Comparison of ENCODE assay signal across 29 cellular contexts in genomic region chr12:98701166-98701565, GRCh38. TPM values are rescaled to one million over a fixed set of nuclear protein-coding genes. Genes with fewer than 3 reads are reported as not detected.
DNase-seq lines count a peak whose midpoint lies in the region; ATAC-seq and TF ChIP-seq lines count a peak whose summit lies in the region.
"Had no signal": no experiment of that assay in that cellular context is flagged by ENCODE, and none has a peak within 500 bp of the region (broad histone marks: within the 10 kb centered on the region; RNA-seq: fewer than 3 reads in every experiment).

No MANE protein-coding gene starts in this region.

- no peak overlapping the region for H4K5ac ChIP-seq in IMR-90 (ENCODE audit: low read depth, low read length)

- H3K9ac ChIP-seq in IMR-90 (ENCODE audit: low read depth, low read length) = no peak overlapping the region
- H3K9ac ChIP-seq: BLaER1, KMS-11 had no signal

- no peaks in the 10 kb centered on the region for H3K9me3 Mint-ChIP-seq in MCF 10A (ENCODE audit: unreplicated experiment)
- H3K9me3 Mint-ChIP-seq: activated CD4-positive, alpha-beta memory T cell treated with anti-CD3 and anti-CD28 coated beads, Interleukin-2, amount 10 ng/mL, durations not matched to agents 7 days and 5 days; activated naive CD4-positive, alpha-beta T cell treated with anti-CD3 and anti-CD28 coated beads, Interleukin-2, amount 50 U/mL, for 24 hours; activated T-helper 1 cell treated with anti-CD3 and anti-CD28 coated beads, Interleukin-12 subunit alpha, Interleukin-12 subunit beta, Interleukin-2, Interleukin-4 antibody, amounts not matched to agents 30 ng/mL and 10 ng/mL and 1 ng/mL, durations not matched to agents 14 hours and 24 hours and 36 hours; memory B cell; stimulated activated effector memory CD8-positive, alpha-beta T cell treated with anti-CD3 and anti-CD28 coated beads, Interleukin-12 subunit alpha, Interleukin-12 subunit beta, amount 100 ng/mL, for 72 hours; T-helper 2 cell treated with Interferon-gamma antibody and Interleukin-4, amounts not matched to agents 5 μg/mL and 100 μg/mL, for 36 hours had no signal

- TF ChIP-seq CTCF in IMR-90 (conservative IDR thresholded peaks at IDR 0.05; ENCODE audit: low read depth, low read length) (no peak), ascending aorta (IDR thresholded peaks at IDR 0.05) (no peak), neutrophil (IDR thresholded peaks at IDR 0.05) (no peak), MCF 10A (IDR thresholded peaks at IDR 0.05; ENCODE audit: unreplicated experiment) (no peak)

- H3K27ac Mint-ChIP-seq in MCF 10A (ENCODE audit: low read depth, unreplicated experiment) = no peak overlapping the region
- H3K27ac Mint-ChIP-seq: activated CD4-positive, alpha-beta memory T cell treated with anti-CD3 and anti-CD28 coated beads, Interleukin-2, amount 10 ng/mL, durations not matched to agents 7 days and 5 days; memory B cell; stimulated activated effector memory CD8-positive, alpha-beta T cell treated with anti-CD3 and anti-CD28 coated beads, Interleukin-12 subunit alpha, Interleukin-12 subunit beta, amount 100 ng/mL, for 72 hours; T-helper 2 cell treated with Interferon-gamma antibody and Interleukin-4, amounts not matched to agents 5 μg/mL and 100 μg/mL, for 36 hours had no signal

- no peak overlapping the region for H4K91ac ChIP-seq in IMR-90 (ENCODE audit: insufficient read depth, low read depth, low read length)

- H3K27me3 ChIP-seq in IMR-90 (ENCODE audit: control insufficient read depth, insufficient read depth, low read length) (no peaks in the 10 kb centered on the region), ascending aorta (no peaks in the 10 kb centered on the region), neutrophil (no peaks in the 10 kb centered on the region)
- H3K27me3 ChIP-seq: BLaER1, transverse colon had no signal

- H2AK9ac ChIP-seq in IMR-90 (replicated peaks; ENCODE audit: low read depth, low read length, poor library complexity) = no peak overlapping the region

- no peak for TF ChIP-seq RAD21 in IMR-90 (IDR thresholded peaks at IDR 0.05; ENCODE audit: low read length)

- H3K27ac ChIP-seq in IMR-90 (ENCODE audit: insufficient read depth, low read length) (no peak overlapping the region), ascending aorta (peak overlapping the region; percentile 44 to 59), neutrophil (peak overlapping the region; percentile 43)
- H3K27ac ChIP-seq: BLaER1, coronary artery, epithelial cell of prostate, HL-60, KMS-11, transverse colon had no signal

- WGBS in IMR-90 (ENCODE audit: extremely low coverage in 2 of 2, insufficient read length in 1 of 2), 2 experiments = no CpG with 5 or more reads among the region's 1 CpG

- dilution Hi-C loops in IMR-90 (cut with HindIII; ENCODE audit: low sequenced_read_pairs, unreplicated experiment) = no loop called here

- no peak overlapping the region for H2AK5ac ChIP-seq in IMR-90 (ENCODE audit: low read depth, low read length)

- TF ChIP-seq POLR2A in IMR-90 (IDR thresholded peaks at IDR 0.05; ENCODE audit: low read depth, low read length) = no peak

- POLR2A ChIA-PET in IMR-90 (lab: Charles Lee; ENCODE audit: unreplicated experiment) (no interaction called here), MCF 10A (lab: Yijun Ruan, JAX) (no interaction called here)

- no peak overlapping the region for H3K23ac ChIP-seq in IMR-90 (ENCODE audit: low read depth, low read length)

- no peak overlapping the region for H3K4me3 Mint-ChIP-seq in MCF 10A (ENCODE audit: unreplicated experiment)
- H3K4me3 Mint-ChIP-seq: activated CD4-positive, alpha-beta memory T cell treated with anti-CD3 and anti-CD28 coated beads, Interleukin-2, amount 10 ng/mL, durations not matched to agents 7 days and 5 days; activated naive CD4-positive, alpha-beta T cell treated with anti-CD3 and anti-CD28 coated beads, Interleukin-2, amount 50 U/mL, for 24 hours; activated T-helper 1 cell treated with anti-CD3 and anti-CD28 coated beads, Interleukin-12 subunit alpha, Interleukin-12 subunit beta, Interleukin-2, Interleukin-4 antibody, amounts not matched to agents 30 ng/mL and 10 ng/mL and 1 ng/mL, durations not matched to agents 14 hours and 24 hours and 36 hours; memory B cell; stimulated activated effector memory CD8-positive, alpha-beta T cell treated with anti-CD3 and anti-CD28 coated beads, Interleukin-12 subunit alpha, Interleukin-12 subunit beta, amount 100 ng/mL, for 72 hours; T-helper 2 cell treated with Interferon-gamma antibody and Interleukin-4, amounts not matched to agents 5 μg/mL and 100 μg/mL, for 36 hours had no signal

- H2AFZ ChIP-seq in IMR-90 (replicated peaks; ENCODE audit: low read length, poor library complexity) = no peak overlapping the region

- H3K18ac ChIP-seq in IMR-90 (ENCODE audit: low read depth, low read length) = no peak overlapping the region

- intact Hi-C loops in IMR-90 (cut with micrococcal nuclease) (no loop called here), ascending aorta (cut with DNase I) (no loop called here), MCF 10A (cut with micrococcal nuclease) (no loop called here), sciatic nerve (cut with DNase I) (no loop called here)

- H3K56ac ChIP-seq in IMR-90 (ENCODE audit: extremely low read depth, insufficient read depth, low read length) = no peak overlapping the region

- H4K8ac ChIP-seq in IMR-90 (ENCODE audit: low read depth in 2 of 2, low read length in 2 of 2) = no peak overlapping the region

- H3K79me1 ChIP-seq in IMR-90 (ENCODE audit: low read depth in 1 of 2, low read length in 2 of 2) = peaks cover 8 to 14% of the 10 kb centered on the region in 2 experiments; a peak in 3 of 4 replicates

- no peaks in the 10 kb centered on the region for H3K27me3 Mint-ChIP-seq in MCF 10A (ENCODE audit: insufficient read depth, unreplicated experiment)
- H3K27me3 Mint-ChIP-seq: activated CD4-positive, alpha-beta memory T cell treated with anti-CD3 and anti-CD28 coated beads, Interleukin-2, amount 10 ng/mL, durations not matched to agents 7 days and 5 days; activated naive CD4-positive, alpha-beta T cell treated with anti-CD3 and anti-CD28 coated beads, Interleukin-2, amount 50 U/mL, for 24 hours; memory B cell had no signal

- peaks cover 19% of the 10 kb centered on the region for H3K36me3 Mint-ChIP-seq in MCF 10A (ENCODE audit: insufficient read depth, unreplicated experiment)

- H3K4ac ChIP-seq in IMR-90 (ENCODE audit: low read depth, low read length) = no peak overlapping the region

- no peaks in the 10 kb centered on the region for H4K20me1 ChIP-seq in IMR-90 (ENCODE audit: insufficient read depth, low read length)
- H4K20me1 ChIP-seq: BLaER1 had no signal

- H3K4me1 ChIP-seq in IMR-90 (ENCODE audit: control insufficient read depth, insufficient read depth, low read length) (peaks cover 2% of the 10 kb centered on the region; the same call in 1 of the 2 replicates), ascending aorta (peaks cover 4 to 14% of the 10 kb centered on the region in 2 donors), neutrophil (ENCODE audit: control insufficient read depth in 1 of 2, insufficient read depth in 1 of 2, low read depth in 1 of 2, low read length in 1 of 2) (peaks cover 37 to 39% of the 10 kb centered on the region in 2 experiments)
- H3K4me1 ChIP-seq: BLaER1 had no signal

- peaks cover 5% of the 10 kb centered on the region for H3K4me1 Mint-ChIP-seq in MCF 10A (ENCODE audit: insufficient read depth, unreplicated experiment)
- H3K4me1 Mint-ChIP-seq: memory B cell had no signal

- H3K36me3 ChIP-seq in IMR-90 (ENCODE audit: control insufficient read depth, insufficient read depth, low read length) (peaks cover 6% of the 10 kb centered on the region), ascending aorta (no peaks in the 10 kb centered on the region), neutrophil (peaks cover 89% of the 10 kb centered on the region)

- H3K9me1 ChIP-seq in IMR-90 (ENCODE audit: insufficient read depth, low read length) = no peaks in the 10 kb centered on the region

- no peak overlapping the region for H2BK15ac ChIP-seq in IMR-90 (ENCODE audit: low read depth, low read length)

- no peak overlapping the region for H3K14ac ChIP-seq in IMR-90 (replicated peaks; ENCODE audit: low read depth, low read length)

- CTCF ChIA-PET in IMR-90 (lab: Yijun Ruan, JAX) (no interaction called here), MCF 10A (lab: Yijun Ruan, JAX) (interaction anchor here (0.7 to 4.5 kb wide), 2 partner anchors 179 to 297 kb away, joined by 3 to 34 read pairs; no protein-coding TSS in a partner anchor)

- H3K9me3 ChIP-seq in IMR-90 (ENCODE audit: control insufficient read depth, insufficient read depth, low read length) = no peaks in the 10 kb centered on the region
- H3K9me3 ChIP-seq in ascending aorta = no peaks in the 10 kb centered on the region
- H3K9me3 ChIP-seq in neutrophil = no peaks in the 10 kb centered on the region
- H3K9me3 ChIP-seq: BLaER1, transverse colon had no signal

- no peak overlapping the region for H3K4me2 ChIP-seq in IMR-90 (ENCODE audit: low read depth, low read length)
- H3K4me2 ChIP-seq: BLaER1, KMS-11 had no signal

- H2BK5ac ChIP-seq in IMR-90 (ENCODE audit: low read depth, low read length, poor library complexity, severe bottlenecking) = no peak overlapping the region

- in situ Hi-C loops in IMR-90 (cut with MboI; ENCODE audit: low sequenced_read_pairs) = no loop called here

- no peak overlapping the region for H2BK120ac ChIP-seq in IMR-90 (ENCODE audit: low read depth, low read length)

- H2BK20ac ChIP-seq in IMR-90 (ENCODE audit: low read depth, low read length) = no peak overlapping the region

- BruUV-seq in IMR-90 (replicated peaks; lab: Mats Ljungman, UMichigan) = no TSS peak
- no TSS peak for BruUV-seq in MCF 10A (replicated peaks; lab: Mats Ljungman, UMichigan)

- H3K4me3 ChIP-seq in IMR-90 (ENCODE audit: insufficient read depth, low read depth, low read length) = no peak overlapping the region
- no peak overlapping the region for H3K4me3 ChIP-seq in ascending aorta
- no peak overlapping the region for H3K4me3 ChIP-seq in neutrophil (ENCODE audit: low read depth in 1 of 2, low read length in 1 of 2)
- H3K4me3 ChIP-seq: BLaER1, coronary artery, transverse colon had no signal

- peak; percentile 59 for ATAC-seq in IMR-90 (ENCODE audit: low read depth)
- no peak for ATAC-seq in sciatic nerve
- ATAC-seq: HCT116; left lobe of liver; Panc1; stimulated activated effector memory CD8-positive, alpha-beta T cell treated with anti-CD3 and anti-CD28 coated beads, Interleukin-12 subunit alpha, Interleukin-12 subunit beta, amount 100 ng/mL, for 72 hours had no signal

- DNase-seq in IMR-90 (peak; percentile 22), NCI-H2196 treated with DMSO at 0.1 percent for 48 hours (lab: John Stamatoyannopoulos, UW; ENCODE audit: unreplicated experiment) (peak; percentile 49), ascending aorta (ENCODE audit: low spot score in 2 of 2) (no peak), MCF 10A (ENCODE audit: unreplicated experiment) (no peak), sciatic nerve (ENCODE audit: low spot score) (no peak), NCI-H2171 (lab: John Stamatoyannopoulos, UW) (no peak)
- DNase-seq in activated naive CD4-positive, alpha-beta T cell treated with anti-CD3 and anti-CD28 coated beads, Interleukin-2, amount 50 U/mL, for 16 hours = no peak
- DNase-seq: activated CD4-positive, alpha-beta memory T cell treated with anti-CD3 and anti-CD28 coated beads, Interleukin-2, amount 10 ng/mL, durations not matched to agents 7 days and 5 days; activated CD4-positive, alpha-beta T cell treated with anti-CD3 and anti-CD28 coated beads for 1 hour; activated CD8-positive, alpha-beta memory T cell treated with anti-CD3 and anti-CD28 coated beads, Interleukin-2, amount 50 U/mL, for 4 hours; effector memory CD4-positive, alpha-beta T cell; GDM1; NCI-H1436 treated with DMSO at 0.1 percent for 48 hours; SIG-M5; transverse colon had no signal

RNA-seq across cellular contexts. Expression of gene APAF1, which starts 56.1 kb away (rescaled TPM):
- total RNA-seq in IMR-90 (2012; rRNA removed) (32.8 and 42.2 TPM in 2 replicates), ascending aorta (15.5 TPM), MCF 10A (2022) (5.9 and 9.1 TPM in 2 replicates), sciatic nerve (29.6 TPM)
- 8.3 and 10.9 TPM in 2 replicates for polyA plus RNA-seq in IMR-90 (2012; rRNA removed)
- 3.7 and 4.3 TPM in 2 replicates for polyA plus RNA-seq in IMR-90 (2012; cell fraction: cytosol; rRNA removed)
- 7.7 and 14.3 TPM in 2 replicates for polyA plus RNA-seq in IMR-90 (2012; cell fraction: nucleus; rRNA removed; ENCODE audit: low replicate concordance)

RNA-seq across cellular contexts. Expression of gene IKBIP, which starts 56.6 kb away (rescaled TPM):
- total RNA-seq in IMR-90 (2012; rRNA removed) (37.1 and 88.3 TPM in 2 replicates), ascending aorta (12.3 TPM), MCF 10A (2022) (29.2 and 43.0 TPM in 2 replicates), sciatic nerve (16.4 TPM)
- polyA plus RNA-seq in IMR-90 (2012; rRNA removed) = 48.7 and 52.7 TPM in 2 replicates
- 16.6 and 18.3 TPM in 2 replicates for polyA plus RNA-seq in IMR-90 (2012; cell fraction: cytosol; rRNA removed)
- 4.6 and 10.0 TPM in 2 replicates for polyA plus RNA-seq in IMR-90 (2012; cell fraction: nucleus; rRNA removed; ENCODE audit: low replicate concordance)

Comparison
In these comparisons a context has a peak if more than half of its experiments do, and no peak if none do; other contexts are left out.
1. DNase-seq: peak in IMR-90 (single experiment) and NCI-H2196 treated with DMSO at 0.1 percent for 48 hours (single experiment); none in ascending aorta (0 of 2), MCF 10A (single experiment), sciatic nerve (single experiment), NCI-H2171 (single experiment) and activated naive CD4-positive, alpha-beta T cell treated with anti-CD3 and anti-CD28 coated beads, Interleukin-2, amount 50 U/mL, for 16 hours (single experiment).